In the genomic region with DNA sequence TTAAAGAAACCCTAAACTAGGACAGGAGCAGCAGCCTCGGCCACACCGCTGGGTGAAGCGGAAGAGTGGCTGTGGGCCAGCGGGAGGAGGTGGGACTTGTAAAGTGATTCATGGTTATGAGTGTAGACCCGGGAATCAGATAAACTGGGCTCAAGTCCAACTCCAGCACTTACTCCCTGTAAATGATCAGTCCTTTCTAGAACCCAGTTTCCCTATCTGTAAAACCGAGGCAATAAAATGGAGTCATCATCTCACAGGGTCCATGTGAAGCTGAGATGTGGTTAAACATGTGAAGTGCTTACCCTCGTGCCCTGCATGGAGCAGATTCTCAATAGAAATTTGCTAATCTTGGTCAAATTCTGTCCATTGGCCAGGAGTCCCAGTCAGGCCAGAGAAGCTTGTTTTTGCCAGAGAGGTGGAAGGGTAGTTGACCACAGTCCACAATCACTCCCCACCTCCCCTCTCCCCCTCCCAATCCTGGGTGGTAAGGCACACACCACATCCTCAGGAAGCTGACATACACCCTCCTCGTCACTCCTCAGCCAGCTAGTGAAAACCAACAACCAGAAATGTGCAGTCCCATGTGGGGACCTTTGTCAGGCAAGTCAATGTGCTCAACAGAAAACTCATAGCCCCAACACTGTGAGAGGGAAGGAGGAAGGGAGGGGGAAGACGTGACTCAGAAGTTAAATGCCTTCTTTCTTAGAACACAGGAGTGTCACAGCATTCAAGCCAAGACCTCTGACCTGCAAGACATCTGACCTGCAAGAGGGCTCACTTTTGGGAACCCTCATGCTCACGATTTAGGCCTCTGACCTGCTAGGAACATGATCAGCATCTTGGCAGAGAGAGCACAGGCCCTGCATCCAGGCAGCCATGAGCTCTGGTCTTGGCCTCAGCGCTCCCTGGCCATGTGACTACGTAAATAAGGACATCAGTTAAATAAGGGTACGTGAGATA, we compare ENCODE assay signal across 8 cellular contexts.
A peak's percentile ranks its signal among the peaks of the same experiment; 100 is the strongest.
DNase-seq lines count a peak whose midpoint lies in the region; ATAC-seq and TF ChIP-seq lines count a peak whose summit lies in the region.

No MANE protein-coding gene starts in this region.

- H3K4me3 ChIP-seq in smooth muscle cell (no peak overlapping the region), prostate gland (no peak overlapping the region)

- WGBS in smooth muscle cell (ENCODE audit: low lambda C conversion rate) = 59% methylated on average over 13 of the region's 13 CpGs
- WGBS in prostate gland = 66% methylated on average over 13 of the region's 13 CpGs

- H2AFZ ChIP-seq in smooth muscle cell (ENCODE audit: low read depth) = no peak overlapping the region

- H3K36me3 ChIP-seq in smooth muscle cell (ENCODE audit: low read depth) (no peaks in the 10 kb centered on the region), prostate gland (no peaks in the 10 kb centered on the region)

- TF ChIP-seq CTCF in smooth muscle cell (IDR thresholded peaks at IDR 0.05; ENCODE audit: borderline replicate concordance, insufficient read depth, poor library complexity, severe bottlenecking) (no peak), prostate gland (IDR thresholded peaks at IDR 0.05) (no peak)

- no peaks in the 10 kb centered on the region for H3K79me2 ChIP-seq in smooth muscle cell (ENCODE audit: low read depth)

- no peak for ATAC-seq in GM19455 (IDR thresholded peaks at IDR 0.05; ENCODE audit: unreplicated experiment)

- DNase-seq in GM04504 (ENCODE audit: low read depth) (peak; percentile 67), T-helper 9 cell (peak; percentile 26), dermis blood vessel endothelial cell (peak; percentile 93), smooth muscle cell (lab: John Stamatoyannopoulos, UW; ENCODE audit: unreplicated experiment) (peak; percentile 8), NCI-H1694 (lab: John Stamatoyannopoulos, UW) (no peak), prostate gland (ENCODE audit: low spot score) (no peak), NOMO-1 treated with dmso at 0.1 percent for 144 hours (lab: John Stamatoyannopoulos, UW; ENCODE audit: unreplicated experiment) (no peak)

- H3F3A ChIP-seq in smooth muscle cell (ENCODE audit: low read depth) = peaks cover 6% of the 10 kb centered on the region

- peak overlapping the region; percentile 64 for H3K27ac ChIP-seq in smooth muscle cell (ENCODE audit: low read depth)
- no peak overlapping the region for H3K27ac ChIP-seq in prostate gland

- H3K4me2 ChIP-seq in smooth muscle cell = peak overlapping the region; percentile 59

- no peak overlapping the region for H3K9ac ChIP-seq in smooth muscle cell (ENCODE audit: low read depth)

- TF ChIP-seq POLR2A in prostate gland (IDR thresholded peaks at IDR 0.05) = no peak

- H3K4me1 ChIP-seq in smooth muscle cell (ENCODE audit: low read depth) (no peaks in the 10 kb centered on the region), prostate gland (replicated peaks) (no peaks in the 10 kb centered on the region)

- H3K27me3 ChIP-seq in smooth muscle cell (ENCODE audit: low read depth) (no peaks in the 10 kb centered on the region), prostate gland (replicated peaks; ENCODE audit: insufficient read depth) (no peaks in the 10 kb centered on the region)

- H3K9me3 ChIP-seq in smooth muscle cell (replicated peaks; ENCODE audit: low read depth) (no peaks in the 10 kb centered on the region), prostate gland (no peaks in the 10 kb centered on the region)

- H4K20me1 ChIP-seq in smooth muscle cell (ENCODE audit: low read depth) = no peaks in the 10 kb centered on the region

- intact Hi-C loops in prostate gland (cut with DNase I) = no loop called here

Comparison
In these comparisons a context has a peak if more than half of its experiments do, and no peak if none do; other contexts are left out.
1. DNase-seq: peak in GM04504 (single experiment), T-helper 9 cell (single experiment), dermis blood vessel endothelial cell (single experiment) and smooth muscle cell (single experiment); none in NCI-H1694 (single experiment), prostate gland (single experiment) and NOMO-1 treated with dmso at 0.1 percent for 144 hours (single experiment).